27 cellular contexts compared by ENCODE assay signal in genomic region chr12:9779209-9779608, GRCh38. TPM values are rescaled to one million over a fixed set of nuclear protein-coding genes. Genes with fewer than 3 reads are reported as not detected.
"Had no signal": no experiment of that assay in that cellular context is flagged by ENCODE, and none has a peak within 500 bp of the region (broad histone marks: within the 10 kb centered on the region; RNA-seq: fewer than 3 reads in every experiment).

No MANE protein-coding gene starts in this region.

- H3K4me3 Mint-ChIP-seq: activated CD4-positive, alpha-beta memory T cell treated with anti-CD3 and anti-CD28 coated beads for 36 hours; naive thymus-derived CD8-positive, alpha-beta T cell; neural progenitor cell; stimulated activated memory B cell treated with anti-CD40 and anti-IgM and Interleukin-4, amounts not matched to agents 10 μg/mL and 1 μg/mL and 100 μg/mL, for 72 hours; T-helper 1 cell treated with Interleukin-12 subunit alpha and Interleukin-12 subunit beta and Interleukin-4 antibody, amounts not matched to agents 30 μg/mL and 1 μg/mL, for 36 hours had no signal

- H3K27me3 Mint-ChIP-seq: activated CD4-positive, alpha-beta memory T cell treated with anti-CD3 and anti-CD28 coated beads for 36 hours; naive thymus-derived CD8-positive, alpha-beta T cell; stimulated activated memory B cell treated with anti-CD40 and anti-IgM and Interleukin-4, amounts not matched to agents 10 μg/mL and 1 μg/mL and 100 μg/mL, for 72 hours had no signal

- H3K9me3 ChIP-seq: breast epithelium, colonic mucosa, mucosa of descending colon, stomach, suprapubic skin, tibial nerve had no signal

- H3K4me1 Mint-ChIP-seq: neural progenitor cell had no signal

- H3K9me3 Mint-ChIP-seq: activated CD4-positive, alpha-beta memory T cell treated with anti-CD3 and anti-CD28 coated beads for 36 hours; naive thymus-derived CD8-positive, alpha-beta T cell; stimulated activated memory B cell treated with anti-CD40 and anti-IgM and Interleukin-4, amounts not matched to agents 10 μg/mL and 1 μg/mL and 100 μg/mL, for 72 hours had no signal

- H3K4me3 ChIP-seq: breast epithelium, colonic mucosa, heart right ventricle, mucosa of descending colon, neural progenitor cell, smooth muscle cell, stomach, suprapubic skin, tibial nerve had no signal

- H3K27me3 ChIP-seq: breast epithelium, colonic mucosa, heart right ventricle, neural progenitor cell, stomach, suprapubic skin, tibial nerve had no signal

- H3K36me3 ChIP-seq: breast epithelium, colonic mucosa, heart right ventricle, neural progenitor cell, stomach, suprapubic skin, tibial nerve had no signal

- DNase-seq: activated CD4-positive, alpha-beta memory T cell treated with anti-CD3 and anti-CD28 coated beads for 36 hours; activated CD4-positive, alpha-beta T cell treated with anti-CD3 and anti-CD28 coated beads for 48 hours; activated effector memory CD4-positive, alpha-beta T cell treated with anti-CD3 and anti-CD28 coated beads, Interleukin-2, amount 50 U/mL, for 16 hours; activated naive CD4-positive, alpha-beta T cell treated with anti-CD3 and anti-CD28 coated beads, Interleukin-2, amount 50 U/mL, for 16 hours; activated T-cell treated with anti-CD3 and anti-CD28 coated beads, Interleukin-2, amount 50 U/mL, for 72 hours; amniotic stem cell; colonic mucosa; heart right ventricle; islet precursor cell; left cardiac atrium; mesenchymal stem cell; mucosa of descending colon; naive thymus-derived CD8-positive, alpha-beta T cell; stimulated activated CD4-positive, alpha-beta T cell treated with anti-CD3 and anti-CD28 coated beads, Interleukin-15, amount 100 ng/mL, for 24 hours; stomach had no signal

- H3K27ac Mint-ChIP-seq: activated CD4-positive, alpha-beta memory T cell treated with anti-CD3 and anti-CD28 coated beads for 36 hours; activated T-cell treated with anti-CD3 and anti-CD28 coated beads, Interleukin-2, amount 50 U/mL, for 72 hours; neural progenitor cell; stimulated activated memory B cell treated with anti-CD40 and anti-IgM and Interleukin-4, amounts not matched to agents 10 μg/mL and 1 μg/mL and 100 μg/mL, for 72 hours; T-helper 1 cell treated with Interleukin-12 subunit alpha and Interleukin-12 subunit beta and Interleukin-4 antibody, amounts not matched to agents 30 μg/mL and 1 μg/mL, for 36 hours had no signal

- H3K4me1 ChIP-seq: breast epithelium, colonic mucosa, neural progenitor cell, suprapubic skin, tibial nerve had no signal

- ATAC-seq: activated T-cell treated with anti-CD3 and anti-CD28 coated beads, Interleukin-2, amount 50 U/mL, for 72 hours; heart right ventricle; left cardiac atrium; mucosa of descending colon; naive thymus-derived CD8-positive, alpha-beta T cell; sciatic nerve; stimulated activated memory B cell treated with anti-CD40 and anti-IgM and Interleukin-4, amounts not matched to agents 10 μg/mL and 1 μg/mL and 100 μg/mL, for 72 hours had no signal

- H3K27ac ChIP-seq: breast epithelium, colonic mucosa, epithelial cell of prostate, heart right ventricle, neural progenitor cell, suprapubic skin, tibial nerve had no signal

- H3K36me3 Mint-ChIP-seq: activated CD4-positive, alpha-beta memory T cell treated with anti-CD3 and anti-CD28 coated beads for 36 hours; naive thymus-derived CD8-positive, alpha-beta T cell; neural progenitor cell; stimulated activated memory B cell treated with anti-CD40 and anti-IgM and Interleukin-4, amounts not matched to agents 10 μg/mL and 1 μg/mL and 100 μg/mL, for 72 hours had no signal

RNA-seq across cellular contexts. Expression of gene CD69, which starts 18.5 kb away (rescaled TPM):
- total RNA-seq: fibroblast of villous mesenchyme had no signal
- polyA plus RNA-seq: smooth muscle cell had no signal

RNA-seq across cellular contexts. Expression of gene CLECL1, which starts 46.3 kb away (rescaled TPM):
- total RNA-seq: fibroblast of villous mesenchyme, renal cortical epithelial cell, smooth muscle cell, suprapubic skin, tibial nerve, urinary bladder had no signal
- polyA plus RNA-seq: smooth muscle cell had no signal

RNA-seq across cellular contexts. Expression of gene KLRF1, which starts 48.1 kb away (rescaled TPM):
- total RNA-seq: activated CD4-positive, alpha-beta memory T cell treated with anti-CD3 and anti-CD28 coated beads for 36 hours; smooth muscle cell; suprapubic skin had no signal
- polyA plus RNA-seq: smooth muscle cell had no signal
